ENCODE assay signal across 9 cellular contexts in the genomic region with DNA sequence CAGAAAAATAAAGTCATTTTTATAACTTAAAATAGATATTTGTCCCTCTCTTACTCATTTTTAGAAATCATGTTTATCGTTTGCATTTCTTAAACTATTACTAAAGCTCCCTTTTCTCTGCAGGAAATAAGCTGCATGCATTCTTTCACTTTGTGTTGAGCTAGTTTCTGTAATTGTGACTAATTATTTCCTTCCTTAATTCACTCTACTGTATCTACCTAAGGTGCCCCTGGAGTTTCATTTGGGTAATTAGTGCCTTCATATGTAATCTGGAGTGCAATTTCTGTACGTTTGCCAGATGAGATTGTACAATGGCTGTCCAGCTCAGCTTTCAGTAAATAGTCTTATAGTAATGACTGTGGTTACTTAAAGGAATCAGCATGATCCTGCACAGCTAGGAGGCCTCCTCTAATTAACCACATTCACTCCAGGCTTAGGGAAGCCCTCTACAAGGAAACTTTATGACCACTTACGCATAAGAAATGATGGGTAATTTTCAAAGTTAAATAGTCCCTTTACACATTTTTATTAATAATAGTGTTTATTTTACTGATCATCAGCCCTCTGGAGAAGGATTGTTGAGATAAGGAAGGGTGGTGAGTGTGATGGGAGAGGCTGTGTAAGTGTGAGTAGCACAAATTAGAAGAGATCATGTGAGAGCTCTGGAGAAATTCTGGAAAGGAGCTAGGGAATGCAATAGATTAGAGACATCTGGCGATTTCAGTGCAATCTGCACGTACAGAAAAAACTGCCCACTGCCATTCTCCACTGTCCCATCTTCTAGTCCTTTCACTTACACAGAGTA.
DNase-seq lines count a peak whose midpoint lies in the region; ATAC-seq and TF ChIP-seq lines count a peak whose summit lies in the region.
"Had no signal": no experiment of that assay in that cellular context is flagged by ENCODE, and none has a peak within 500 bp of the region (broad histone marks: within the 10 kb centered on the region; RNA-seq: fewer than 3 reads in every experiment).

No MANE protein-coding gene starts in this region.

- DNase-seq in Daoy (ENCODE audit: low read depth) = peak; percentile 63
- peak; percentile 57 for DNase-seq in RPMI7951 (ENCODE audit: low read depth)
- DNase-seq in fibroblast of pulmonary artery (ENCODE audit: low read depth) = peak; percentile 53
- DNase-seq in mucosa of gallbladder (ENCODE audit: low spot score) = no peak
- no peak for DNase-seq in stimulated activated naive CD4-positive, alpha-beta T cell treated with Interleukin-2 at 50 U/mL for 16 hours (lab: John Stamatoyannopoulos, UW)
- no peak for DNase-seq in AG08395 (ENCODE audit: low spot score)

- H3K4me3 ChIP-seq in fibroblast of pulmonary artery (replicated peaks; ENCODE audit: low read depth, low read length) = peak overlapping the region; percentile 31
- H3K4me3 ChIP-seq: lung had no signal

- no peak for TF ChIP-seq CTCF in fibroblast of pulmonary artery (IDR thresholded peaks at IDR 0.05; ENCODE audit: low read length, missing control alignments)

- ATAC-seq in GM19397 (IDR thresholded peaks at IDR 0.05; ENCODE audit: unreplicated experiment) (peak; percentile 81), HG03354 (IDR thresholded peaks at IDR 0.05; ENCODE audit: poor library complexity, severe bottlenecking, unreplicated experiment) (peak; percentile 93)

Comparison
In these comparisons a context has a peak if more than half of its experiments do, and no peak if none do; other contexts are left out.
1. DNase-seq: peak in Daoy (single experiment), RPMI7951 (single experiment) and fibroblast of pulmonary artery (single experiment); none in mucosa of gallbladder (single experiment), stimulated activated naive CD4-positive, alpha-beta T cell treated with Interleukin-2 at 50 U/mL for 16 hours (single experiment) and AG08395 (single experiment).